Comparison of ENCODE assay signal across 10 cellular contexts in genomic region chr19:750640-751423, GRCh38. TPM values are rescaled to one million over a fixed set of nuclear protein-coding genes. Genes with fewer than 3 reads are reported as not detected.
DNase-seq lines count a peak whose midpoint lies in the region; ATAC-seq and TF ChIP-seq lines count a peak whose summit lies in the region.
"Had no signal": no experiment of that assay in that cellular context is flagged by ENCODE, and none has a peak within 500 bp of the region (broad histone marks: within the 10 kb centered on the region; RNA-seq: fewer than 3 reads in every experiment).

TSS of gene MISP (plus strand) at chr19:751112. CDS start at chr19:756947, 5,835 bp downstream.

- H3K36me3 ChIP-seq in body of pancreas (replicated peaks in 1 of 2; ENCODE audit: insufficient read depth in 1 of 2, low read depth in 2 of 2), result no peaks in the 10 kb centered on the region
- no peaks in the 10 kb centered on the region for H3K36me3 ChIP-seq in mucosa of rectum (ENCODE audit: control insufficient read depth in 2 of 2, insufficient read depth in 2 of 2, low read length in 2 of 2)

- H3K9ac ChIP-seq in mucosa of rectum (ENCODE audit: low read depth in 1 of 2, low read length in 2 of 2), result peak within 1 kb of the TSS; percentile 87 to 97

- no peak within 1 kb of the TSS for H3K27ac ChIP-seq in body of pancreas
- H3K27ac ChIP-seq in mucosa of rectum (ENCODE audit: low read depth in 2 of 2, low read length in 2 of 2), result peak within 1 kb of the TSS; percentile 99
- H3K27ac ChIP-seq: heart right ventricle had no signal

- CTCF ChIA-PET in Calu3 (lab: Charles Lee), result interaction anchor here (0.5 to 1.1 kb wide), 2 partner anchors 9 to 165 kb away, joined by 4 read pairs; no protein-coding TSS in a partner anchor

- H3K27me3 ChIP-seq in body of pancreas, result peaks cover 0 to 7% of the 10 kb centered on the region in 2 donors
- no peaks in the 10 kb centered on the region for H3K27me3 ChIP-seq in mucosa of rectum (ENCODE audit: control insufficient read depth in 2 of 2, insufficient read depth in 2 of 2, low read length in 2 of 2)

- H3K27ac Mint-ChIP-seq in Calu3 (ENCODE audit: unreplicated experiment), result peak within 1 kb of the TSS; percentile 47

- H3K4me1 Mint-ChIP-seq in Calu3 (ENCODE audit: low read depth, unreplicated experiment), result no peaks in the 10 kb centered on the region

- H3K4me3 Mint-ChIP-seq in Calu3 (ENCODE audit: low read depth, unreplicated experiment), result peak within 1 kb of the TSS; percentile 78

- no TSS peak for BruUV-seq in Calu3 (replicated peaks; lab: Mats Ljungman, UMichigan)

- no peak within 1 kb of the TSS for H3K4me3 ChIP-seq in body of pancreas
- H3K4me3 ChIP-seq in mucosa of rectum (ENCODE audit: low read length in 2 of 2), result peak within 1 kb of the TSS; percentile 76 to 81
- H3K4me3 ChIP-seq: GM12878, heart right ventricle had no signal

- H3K36me3 Mint-ChIP-seq in Calu3 (ENCODE audit: insufficient read depth, unreplicated experiment), result peaks cover 50% of the 10 kb centered on the region

- DNase-seq in Calu3, result peak; percentile 94
- DNase-seq in NCI-H2107 treated with DMSO at 0.1 percent for 48 hours (lab: John Stamatoyannopoulos, UW; ENCODE audit: unreplicated experiment), result peak; percentile 89
- DNase-seq in body of pancreas, result peak; percentile 36 to 71 (median 59)
- no peak for DNase-seq in CD1c-positive myeloid dendritic cell (ENCODE audit: extremely low spot score)
- DNase-seq in stimulated activated CD4-positive, alpha-beta T cell treated with anti-CD3 and anti-CD28 coated beads, Interleukin-1b, Interleukin-23, amount 100 ng/mL, for 48 hours, result no peak
- no peak for DNase-seq in activated CD8-positive, alpha-beta memory T cell treated with anti-CD3 and anti-CD28 coated beads, Interleukin-2, amount 50 U/mL, for 48 hours
- DNase-seq: heart right ventricle had no signal

- ATAC-seq in body of pancreas, result peak; percentile 47
- no peak for ATAC-seq in HG03139 (IDR thresholded peaks at IDR 0.05; ENCODE audit: unreplicated experiment)
- ATAC-seq: GM12878 had no signal

- no peaks in the 10 kb centered on the region for H3K9me3 ChIP-seq in body of pancreas
- no peaks in the 10 kb centered on the region for H3K9me3 ChIP-seq in mucosa of rectum (ENCODE audit: control insufficient read depth in 2 of 2, low read length in 2 of 2)

- intact Hi-C loops in Calu3 (cut with micrococcal nuclease; ENCODE audit: unreplicated experiment) (no loop called here), body of pancreas (cut with DNase I) (no loop called here)

- no peak for TF ChIP-seq POLR2A in body of pancreas (IDR thresholded peaks at IDR 0.05)

- peaks cover 11% of the 10 kb centered on the region for H3K4me1 ChIP-seq in body of pancreas
- peaks cover 27 to 37% of the 10 kb centered on the region in 2 donors for H3K4me1 ChIP-seq in mucosa of rectum (ENCODE audit: control insufficient read depth in 2 of 2, insufficient read depth in 2 of 2, low read length in 2 of 2)

- no peaks in the 10 kb centered on the region for H3K9me3 Mint-ChIP-seq in Calu3 (ENCODE audit: low read depth, unreplicated experiment)

- 45 to 47% methylated on average over 4 to 26 of the region's 31 CpGs for WGBS in body of pancreas, 2 donors

- TF ChIP-seq CTCF in Calu3 (IDR thresholded peaks at IDR 0.05; ENCODE audit: unreplicated experiment), result no peak
- no peak for TF ChIP-seq CTCF in body of pancreas (IDR thresholded peaks at IDR 0.05)

- no peaks in the 10 kb centered on the region for H3K27me3 Mint-ChIP-seq in Calu3 (ENCODE audit: unreplicated experiment)

RNA-seq across cellular contexts. Expression of gene MISP, which starts in this region (rescaled TPM):
- total RNA-seq in Calu3 (2022) (73.9 and 90.5 TPM in 2 replicates), body of pancreas (1 to 10 TPM in 1 of 2 donors, under 1 TPM in 1; 0.99 to 3.4 TPM)
- total RNA-seq: GM12878, heart right ventricle had no signal

Comparison
In these comparisons a context has a peak if more than half of its experiments do, and no peak if none do; other contexts are left out.
1. RNA of gene MISP (total RNA-seq): 73.9 to 90.5 TPM in Calu3; 0.99 to 3.4 TPM in body of pancreas; every median in the first group is over 10 times any median in the second.
2. DNase-seq: peak in Calu3 (single experiment), NCI-H2107 treated with DMSO at 0.1 percent for 48 hours (single experiment) and body of pancreas (4 of 4); none in CD1c-positive myeloid dendritic cell (single experiment), stimulated activated CD4-positive, alpha-beta T cell treated with anti-CD3 and anti-CD28 coated beads, Interleukin-1b, Interleukin-23, amount 100 ng/mL, for 48 hours (single experiment) and activated CD8-positive, alpha-beta memory T cell treated with anti-CD3 and anti-CD28 coated beads, Interleukin-2, amount 50 U/mL, for 48 hours (single experiment).
3. H3K27ac ChIP-seq: peak in mucosa of rectum (2 of 2); none in body of pancreas (0 of 4).
4. H3K4me3 ChIP-seq: peak in mucosa of rectum (2 of 2); none in body of pancreas (0 of 2).